In genomic region chr1:19289244-19289643, GRCh38 we compare ENCODE assay signal across 7 cellular contexts. TPM values are rescaled to one million over a fixed set of nuclear protein-coding genes. Genes with fewer than 3 reads are reported as not detected.
A peak's percentile ranks its signal among the peaks of the same experiment; 100 is the strongest.
DNase-seq lines count a peak whose midpoint lies in the region; ATAC-seq, FAIRE-seq and TF ChIP-seq lines count a peak whose summit lies in the region.
"Had no signal": no experiment of that assay in that cellular context is flagged by ENCODE, and none has a peak within 500 bp of the region (broad histone marks: within the 10 kb centered on the region; RNA-seq: fewer than 3 reads in every experiment).

No MANE protein-coding gene starts in this region.

- CTCF ChIA-PET in CD8-positive, alpha-beta T cell (lab: Charles Lee): no interaction called here

- H3K36me3 ChIP-seq in CD8-positive, alpha-beta T cell (ENCODE audit: insufficient read depth, low read length): no peaks in the 10 kb centered on the region
- no peaks in the 10 kb centered on the region for H3K36me3 ChIP-seq in brain microvascular endothelial cell (replicated peaks)
- H3K36me3 ChIP-seq in mucosa of rectum (ENCODE audit: control insufficient read depth in 2 of 2, insufficient read depth in 2 of 2, low read length in 2 of 2): peaks cover under 1% of the 10 kb centered on the region in 2 donors

- H3K27me3 ChIP-seq in CD8-positive, alpha-beta T cell (ENCODE audit: insufficient read depth, low read length): no peaks in the 10 kb centered on the region
- no peaks in the 10 kb centered on the region for H3K27me3 ChIP-seq in brain microvascular endothelial cell (replicated peaks)
- no peaks in the 10 kb centered on the region for H3K27me3 ChIP-seq in mucosa of rectum (ENCODE audit: control insufficient read depth in 2 of 2, insufficient read depth in 2 of 2, low read length in 2 of 2)

- H3K4me1 ChIP-seq in CD8-positive, alpha-beta T cell (ENCODE audit: insufficient read depth, low read length): peaks cover 6% of the 10 kb centered on the region
- H3K4me1 ChIP-seq in mucosa of rectum (ENCODE audit: control insufficient read depth in 2 of 2, insufficient read depth in 2 of 2, low read length in 2 of 2): peaks cover 8 to 29% of the 10 kb centered on the region in 2 donors

- no peak overlapping the region for H3K27ac Mint-ChIP-seq in CD8-positive, alpha-beta T cell

- H3K4me3 ChIP-seq in CD8-positive, alpha-beta T cell (ENCODE audit: low read depth, low read length): peak overlapping the region; percentile 61
- H3K4me3 ChIP-seq in brain microvascular endothelial cell (ENCODE audit: low read depth, low read length) (peak overlapping the region; percentile 46), mucosa of rectum (ENCODE audit: low read length in 2 of 2) (peak overlapping the region; percentile 79 to 81)

- no peaks in the 10 kb centered on the region for H3K9me3 ChIP-seq in CD8-positive, alpha-beta T cell (ENCODE audit: low read length)
- peaks cover 0 to 2% of the 10 kb centered on the region in 2 donors for H3K9me3 ChIP-seq in mucosa of rectum (ENCODE audit: control insufficient read depth in 2 of 2, low read length in 2 of 2)

- TF ChIP-seq CTCF in CD8-positive, alpha-beta T cell (IDR thresholded peaks at IDR 0.05): no peak
- TF ChIP-seq CTCF in brain microvascular endothelial cell (IDR thresholded peaks at IDR 0.05; ENCODE audit: low read depth, low read length, missing control alignments): no peak

- no peak overlapping the region for H3K27ac ChIP-seq in CD8-positive, alpha-beta T cell (ENCODE audit: low read depth, low read length)
- H3K27ac ChIP-seq in brain microvascular endothelial cell: no peak overlapping the region
- H3K27ac ChIP-seq in mucosa of rectum (ENCODE audit: low read depth in 2 of 2, low read length in 2 of 2): peak overlapping the region; percentile 76 to 84

- peaks cover 7% of the 10 kb centered on the region for H3K4me1 Mint-ChIP-seq in CD8-positive, alpha-beta T cell (ENCODE audit: low read depth)

- ATAC-seq in CD8-positive, alpha-beta T cell: no peak

- H3K9ac ChIP-seq in mucosa of rectum (ENCODE audit: low read depth in 1 of 2, low read length in 2 of 2): peak overlapping the region; percentile 68 to 84

- in situ Hi-C loops in brain microvascular endothelial cell (cut with HindIII; ENCODE audit: low pct_ligation_motif_present, low sequenced_read_pairs): no loop called here

- peaks cover 13% of the 10 kb centered on the region for H3K36me3 Mint-ChIP-seq in CD8-positive, alpha-beta T cell

- no peak for DNase-seq in CD8-positive, alpha-beta T cell
- no peak for DNase-seq in brain microvascular endothelial cell
- no peak for DNase-seq in stimulated activated CD8-positive, alpha-beta memory T cell treated with anti-CD3 and anti-CD28 coated beads, Interleukin-4, amount 100 ng/mL, for 48 hours
- DNase-seq in GM12892 (ENCODE audit: insufficient read length): no peak
- DNase-seq in NCI-H345 (lab: John Stamatoyannopoulos, UW): no peak
- DNase-seq: NCI-H446 had no signal

- intact Hi-C loops in CD8-positive, alpha-beta T cell (cut with DNase I, micrococcal nuclease): no loop called here

- no peak for TF ChIP-seq POLR2A in GM12892 (IDR thresholded peaks at IDR 0.05; ENCODE audit: low read depth, low read length)

- peak overlapping the region; percentile 57 for H3K4me3 Mint-ChIP-seq in CD8-positive, alpha-beta T cell

- POLR2A ChIA-PET in CD8-positive, alpha-beta T cell (lab: Charles Lee): no interaction called here

- peaks cover 2% of the 10 kb centered on the region for H3K9me3 Mint-ChIP-seq in CD8-positive, alpha-beta T cell

- H3K27me3 Mint-ChIP-seq in CD8-positive, alpha-beta T cell (ENCODE audit: low read depth): peaks cover 13% of the 10 kb centered on the region

- no peak for FAIRE-seq in GM12892 (lab: Jason Lieb, UNC)

RNA-seq across cellular contexts. Expression of gene AKR7A3, which starts 0.7 kb away (rescaled TPM):
- 1 to 10 TPM; 1.2 to 1.6 TPM for total RNA-seq in CD8-positive, alpha-beta T cell
- 0.30 TPM for polyA plus RNA-seq in GM12892 (2012; ENCODE audit: missing spikeins)

RNA-seq across cellular contexts. Expression of gene AKR7A2, which starts 22.7 kb away (rescaled TPM):
- total RNA-seq in CD8-positive, alpha-beta T cell: 1 to 10 TPM; 7.9 to 8.1 TPM
- polyA plus RNA-seq in GM12892 (2012; ENCODE audit: missing spikeins): 29.5 TPM

RNA-seq across cellular contexts. Expression of gene SLC66A1, which starts 22.9 kb away (rescaled TPM):
- total RNA-seq in CD8-positive, alpha-beta T cell: 1 to 10 TPM; 1.3 to 2.1 TPM
- 3.9 TPM for polyA plus RNA-seq in GM12892 (2012; ENCODE audit: missing spikeins)

RNA-seq across cellular contexts. Expression of gene MRTO4, which starts 37.6 kb away (rescaled TPM):
- total RNA-seq in CD8-positive, alpha-beta T cell: 10 to 100 TPM; 18.9 to 19.5 TPM
- 40.4 TPM for polyA plus RNA-seq in GM12892 (2012; ENCODE audit: missing spikeins)

RNA-seq across cellular contexts. Expression of gene EMC1, which starts 37.9 kb away (rescaled TPM):
- 10 to 100 TPM; 28.2 to 33.5 TPM for total RNA-seq in CD8-positive, alpha-beta T cell
- 16.1 TPM for polyA plus RNA-seq in GM12892 (2012; ENCODE audit: missing spikeins)

Comparison
In these comparisons a context has a peak if more than half of its experiments do, and no peak if none do; other contexts are left out.
1. H3K27ac ChIP-seq: peak in mucosa of rectum (2 of 2); none in CD8-positive, alpha-beta T cell (single experiment) and brain microvascular endothelial cell (single experiment).
2. Peak in every context shown above with its lines, with median percentiles within 50 percentile points of each other: H3K4me3 ChIP-seq.